In genomic region chr11:92168936-92169335, GRCh38 we compare ENCODE assay signal across 23 cellular contexts. TPM values are rescaled to one million over a fixed set of nuclear protein-coding genes. Genes with fewer than 3 reads are reported as not detected.
"Had no signal": no experiment of that assay in that cellular context is flagged by ENCODE, and none has a peak within 500 bp of the region (broad histone marks: within the 10 kb centered on the region; RNA-seq: fewer than 3 reads in every experiment).

No MANE protein-coding gene starts in this region.

- H2AFZ ChIP-seq: hepatocyte had no signal

- H3K4me1 ChIP-seq: colonic mucosa, esophagus squamous epithelium, gastroesophageal sphincter, heart left ventricle, left lung, lower lobe of right lung had no signal

- ATAC-seq: effector memory CD8-positive, alpha-beta T cell; esophagus mucosa; gastroesophageal sphincter; heart left ventricle; left cardiac atrium; left lung; left ventricle myocardium superior; lower lobe of right lung; mucosa of descending colon had no signal

- H3K27ac ChIP-seq: colonic mucosa, epithelial cell of prostate, esophagus squamous epithelium, gastroesophageal sphincter, heart left ventricle, hepatocyte, left lung, lower lobe of right lung had no signal

- H3K4me3 ChIP-seq: colonic mucosa, esophagus squamous epithelium, gastroesophageal sphincter, heart left ventricle, hepatocyte, left lung, lower lobe of right lung, mucosa of descending colon had no signal

- H3K9me3 ChIP-seq: colonic mucosa, esophagus squamous epithelium, gastroesophageal sphincter, lower lobe of right lung, mucosa of descending colon had no signal

- DNase-seq: colonic mucosa; cortex of kidney; effector CD8-positive, alpha-beta T cell; effector memory CD8-positive, alpha-beta T cell; erythroblast; esophagus squamous epithelium; foreskin fibroblast; heart left ventricle; left cardiac atrium; left lung; left ventricle myocardium superior; lower lobe of right lung; mesenchymal stem cell; mucosa of descending colon; naive B cell had no signal

- H3K4me2 ChIP-seq: hepatocyte had no signal

- FAIRE-seq: endothelial cell of umbilical vein, islet of Langerhans, keratinocyte had no signal

- H3K36me3 ChIP-seq: colonic mucosa, esophagus squamous epithelium, gastroesophageal sphincter, heart left ventricle, left lung, lower lobe of right lung had no signal

- H3K27me3 ChIP-seq: colonic mucosa, esophagus squamous epithelium, gastroesophageal sphincter, hepatocyte, left lung had no signal

- H3K79me2 ChIP-seq: hepatocyte had no signal

RNA-seq across cellular contexts. Expression of gene FAT3, which starts 55.7 kb away (rescaled TPM):
- total RNA-seq: dermis microvascular lymphatic vessel endothelial cell had no signal
